Comparison of ENCODE assay signal across 1 cellular context in the genomic region with DNA sequence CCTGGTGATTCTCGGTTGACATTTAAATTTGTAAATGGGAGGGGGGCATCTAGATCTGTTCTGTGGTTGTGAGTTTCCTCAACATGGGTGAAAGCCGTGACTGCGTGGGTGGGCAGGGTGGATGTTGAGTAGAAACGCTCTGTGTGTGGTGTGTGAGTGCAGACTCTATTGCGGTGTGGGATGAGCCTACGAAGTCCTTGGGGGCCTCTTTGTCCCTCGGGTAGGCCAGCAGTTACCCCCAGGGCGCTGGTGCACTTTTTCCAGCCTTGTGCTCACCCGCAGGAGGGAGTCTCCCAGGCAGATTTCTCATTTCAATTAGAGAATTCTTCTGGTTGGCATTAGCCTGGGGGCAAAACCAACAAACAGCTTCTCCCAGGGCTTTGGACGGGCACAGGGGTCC.
TF ChIP-seq lines count a peak whose summit lies in the region.

No MANE protein-coding gene starts in this region.

TF ChIP-seq in IMR-90, 13 proteins besides CTCF, POLR2A, EP300 and RAD21 (continued from another document):
- no peak for TF ChIP-seq BHLHE40 (IDR thresholded peaks at IDR 0.05; ENCODE audit: low read depth, low read length)
